In the genomic region with DNA sequence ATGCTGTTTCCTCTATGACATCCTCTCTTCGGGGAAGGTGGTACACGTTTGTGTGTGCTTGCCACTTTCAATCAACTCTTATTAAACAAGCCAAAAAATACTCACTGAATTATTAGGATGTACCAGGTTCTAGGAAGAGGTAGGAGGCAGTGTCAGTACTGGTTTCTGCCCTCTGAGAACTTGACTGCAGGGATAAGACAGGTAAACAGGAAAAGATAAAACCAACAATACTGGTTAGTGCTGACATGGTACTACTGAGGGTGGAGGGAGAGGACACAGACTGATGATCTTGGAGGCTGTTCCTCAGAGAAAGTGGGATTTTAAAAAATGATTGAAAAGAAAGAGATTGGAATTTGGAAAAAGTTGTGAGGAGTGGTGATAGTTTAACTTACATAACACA, we compare ENCODE assay signal across 1 cellular context.
TF ChIP-seq lines count a peak whose summit lies in the region.

No MANE protein-coding gene starts in this region.

TF ChIP-seq in HepG2, 621 proteins besides CTCF, POLR2A, EP300 and RAD21 (continued from another document):
- no peak for TF ChIP-seq ATF6 (CRISPR knock-in tag; conservative IDR thresholded peaks at IDR 0.05)
- TF ChIP-seq, protein P1, sequence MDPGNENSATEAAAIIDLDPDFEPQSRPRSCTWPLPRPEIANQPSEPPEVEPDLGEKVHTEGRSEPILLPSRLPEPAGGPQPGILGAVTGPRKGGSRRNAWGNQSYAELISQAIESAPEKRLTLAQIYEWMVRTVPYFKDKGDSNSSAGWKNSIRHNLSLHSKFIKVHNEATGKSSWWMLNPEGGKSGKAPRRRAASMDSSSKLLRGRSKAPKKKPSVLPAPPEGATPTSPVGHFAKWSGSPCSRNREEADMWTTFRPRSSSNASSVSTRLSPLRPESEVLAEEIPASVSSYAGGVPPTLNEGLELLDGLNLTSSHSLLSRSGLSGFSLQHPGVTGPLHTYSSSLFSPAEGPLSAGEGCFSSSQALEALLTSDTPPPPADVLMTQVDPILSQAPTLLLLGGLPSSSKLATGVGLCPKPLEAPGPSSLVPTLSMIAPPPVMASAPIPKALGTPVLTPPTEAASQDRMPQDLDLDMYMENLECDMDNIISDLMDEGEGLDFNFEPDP (CRISPR knock-in tag; conservative IDR thresholded peaks at IDR 0.05): 0 out of 2 replicates have a peak, but pooled peaks have one; percentile 14
